In genomic region chr12:93521225-93521854, GRCh38 we compare ENCODE assay signal across 1 cellular context.
TF ChIP-seq lines count a peak whose summit lies in the region.

No MANE protein-coding gene starts in this region.

TF ChIP-seq in SK-N-SH treated with all-trans-retinoic acid at 6 μM for 48 hours, 23 proteins besides CTCF, POLR2A, EP300 and RAD21 (continued from another document):
- TF ChIP-seq PATZ1 (CRISPR knock-in tag; IDR thresholded peaks at IDR 0.05; ENCODE audit: borderline replicate concordance) (no peak), RARB (CRISPR knock-in tag; IDR thresholded peaks at IDR 0.05) (no peak), POU6F1 (CRISPR knock-in tag; IDR thresholded peaks at IDR 0.05; ENCODE audit: borderline replicate concordance, low read depth) (no peak), ARNTL (CRISPR knock-in tag; IDR thresholded peaks at IDR 0.05; ENCODE audit: borderline replicate concordance, low read depth) (no peak), ZNF8 (CRISPR knock-in tag; IDR thresholded peaks at IDR 0.05) (no peak), BACH2 (CRISPR knock-in tag; IDR thresholded peaks at IDR 0.05; ENCODE audit: borderline replicate concordance) (no peak), GLIS3 (CRISPR knock-in tag; IDR thresholded peaks at IDR 0.05) (no peak), PPARA (CRISPR knock-in tag; IDR thresholded peaks at IDR 0.05; ENCODE audit: borderline replicate concordance) (no peak), ISL1 (CRISPR knock-in tag; IDR thresholded peaks at IDR 0.05) (no peak), TSHZ2 (CRISPR knock-in tag; IDR thresholded peaks at IDR 0.05) (no peak), ZC3H10 (CRISPR knock-in tag; IDR thresholded peaks at IDR 0.05) (no peak), ZFP30 (CRISPR knock-in tag; IDR thresholded peaks at IDR 0.05) (no peak), ZNF565 (CRISPR knock-in tag; conservative IDR thresholded peaks at IDR 0.05; ENCODE audit: low read depth) (no peak), ZFP3 (CRISPR knock-in tag; IDR thresholded peaks at IDR 0.05) (no peak), ESRRG (CRISPR knock-in tag; IDR thresholded peaks at IDR 0.05) (no peak), OSR1 (CRISPR knock-in tag; IDR thresholded peaks at IDR 0.05) (no peak), CSDC2 (CRISPR knock-in tag; IDR thresholded peaks at IDR 0.05) (no peak), ZNF70 (CRISPR knock-in tag; IDR thresholded peaks at IDR 0.05) (no peak), TOX (CRISPR knock-in tag; IDR thresholded peaks at IDR 0.05; ENCODE audit: borderline replicate concordance) (no peak)
